ENCODE assay signal across 19 cellular contexts in genomic region chr2:137801228-137801627, GRCh38.
"Had no signal": no experiment of that assay in that cellular context is flagged by ENCODE, and none has a peak within 500 bp of the region (broad histone marks: within the 10 kb centered on the region; RNA-seq: fewer than 3 reads in every experiment).

No MANE protein-coding gene starts in this region.

- H3K4me3 ChIP-seq: colonic mucosa, esophagus squamous epithelium, gastroesophageal sphincter, heart left ventricle, hepatocyte, left lung, lower lobe of right lung had no signal

- H3K9me3 ChIP-seq: colonic mucosa, lower lobe of right lung had no signal

- H3K27me3 ChIP-seq: colonic mucosa, esophagus squamous epithelium, foreskin keratinocyte, gastroesophageal sphincter, heart left ventricle, hepatocyte, left lung had no signal

- H3K36me3 ChIP-seq: colonic mucosa, esophagus squamous epithelium, gastroesophageal sphincter, heart left ventricle, left lung, lower lobe of right lung had no signal

- H3K4me1 ChIP-seq: colonic mucosa, foreskin keratinocyte, gastroesophageal sphincter, heart left ventricle, left lung, lower lobe of right lung had no signal

- ATAC-seq: effector memory CD8-positive, alpha-beta T cell; esophagus mucosa; foreskin keratinocyte; gastroesophageal sphincter; heart left ventricle; left lung; left ventricle myocardium superior; lower lobe of right lung had no signal

- DNase-seq: colonic mucosa; cortex of kidney; effector CD8-positive, alpha-beta T cell; effector memory CD8-positive, alpha-beta T cell; endodermal cell; erythroblast; esophagus squamous epithelium; foreskin keratinocyte; heart left ventricle; left cardiac atrium; left lung; left ventricle myocardium superior; lower lobe of right lung; mesendoderm; midbrain had no signal

- H3K4me2 ChIP-seq: hepatocyte had no signal

- H3K27ac ChIP-seq: colonic mucosa, epithelial cell of prostate, esophagus squamous epithelium, foreskin keratinocyte, gastroesophageal sphincter, heart left ventricle, hepatocyte, left lung, lower lobe of right lung had no signal

- H2AFZ ChIP-seq: hepatocyte had no signal
